In the genomic region with DNA sequence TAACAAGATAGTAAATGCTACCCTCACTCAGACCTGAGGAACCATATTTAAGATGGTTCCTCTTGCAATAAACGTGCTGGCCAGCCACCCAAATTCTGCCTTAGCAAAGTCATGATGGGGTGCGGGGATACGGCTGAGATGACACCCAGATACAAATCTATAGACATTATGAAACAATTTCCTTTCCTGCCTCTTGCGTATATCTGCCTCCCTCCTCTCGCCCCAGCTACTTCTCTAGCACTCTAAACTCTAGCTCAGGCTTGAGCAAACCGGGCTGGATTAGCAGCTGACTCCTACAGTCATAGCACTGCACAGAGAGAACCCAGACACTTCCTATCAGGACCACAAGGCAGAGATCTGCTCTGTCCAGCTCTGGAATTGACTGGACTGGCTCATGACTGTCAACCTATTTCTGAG, we compare ENCODE assay signal across 16 cellular contexts. TPM values are rescaled to one million over a fixed set of nuclear protein-coding genes. Genes with fewer than 3 reads are reported as not detected.
DNase-seq lines count a peak whose midpoint lies in the region; ATAC-seq and TF ChIP-seq lines count a peak whose summit lies in the region.
"Had no signal": no experiment of that assay in that cellular context is flagged by ENCODE, and none has a peak within 500 bp of the region (broad histone marks: within the 10 kb centered on the region; RNA-seq: fewer than 3 reads in every experiment).

No MANE protein-coding gene starts in this region.

- peaks cover 9 to 35% of the 10 kb centered on the region in 2 donors for H3K27me3 Mint-ChIP-seq in effector memory CD8-positive, alpha-beta T cell
- peaks cover 77% of the 10 kb centered on the region for H3K27me3 Mint-ChIP-seq in nephron progenitor cell (ENCODE audit: low read depth, poor library complexity)
- H3K27me3 Mint-ChIP-seq in endodermal cell (ENCODE audit: insufficient read depth), result peaks cover 9% of the 10 kb centered on the region

- H3K36me3 Mint-ChIP-seq in effector memory CD8-positive, alpha-beta T cell (ENCODE audit: insufficient read depth), result no peaks in the 10 kb centered on the region
- H3K36me3 Mint-ChIP-seq in nephron progenitor cell (ENCODE audit: low read depth) (no peaks in the 10 kb centered on the region), endodermal cell (ENCODE audit: low read depth) (no peaks in the 10 kb centered on the region)

- no peak overlapping the region for H3K9ac ChIP-seq in endodermal cell (ENCODE audit: extremely low read depth, low read length, poor library complexity, severe bottlenecking)

- H3K9me3 Mint-ChIP-seq in effector memory CD8-positive, alpha-beta T cell, result peaks cover 0 to 1% of the 10 kb centered on the region in 2 donors
- H3K9me3 Mint-ChIP-seq in nephron progenitor cell (no peaks in the 10 kb centered on the region), endodermal cell (peaks cover 2% of the 10 kb centered on the region)

- DNase-seq in CD1c-positive myeloid dendritic cell (ENCODE audit: extremely low spot score), result peak; percentile 91
- DNase-seq in NOMO-1 (lab: John Stamatoyannopoulos, UW; ENCODE audit: unreplicated experiment in 2 of 2), result peak; percentile 96 to 98
- no peak for DNase-seq in effector memory CD8-positive, alpha-beta T cell
- no peak for DNase-seq in nephron progenitor cell
- no peak for DNase-seq in activated CD4-positive, CD25-positive, alpha-beta regulatory T cell treated with anti-CD3 and anti-CD28 coated beads, Interleukin-2, amount 50 U/mL, for 72 hours
- no peak for DNase-seq in endodermal cell
- DNase-seq: activated CD4-positive, alpha-beta T cell treated with anti-CD3 and anti-CD28 coated beads, Interleukin-2, amount 10 ng/mL, durations not matched to agents 7 days and 5 days; activated naive CD4-positive, alpha-beta T cell; EL; mesenchymal stem cell; NCI-H1436 treated with DMSO at 0.1 percent for 48 hours; NCI-H774 had no signal

- H3K4me3 Mint-ChIP-seq in effector memory CD8-positive, alpha-beta T cell, result no peak overlapping the region
- H3K4me3 Mint-ChIP-seq in nephron progenitor cell (no peak overlapping the region), endodermal cell (no peak overlapping the region)
- H3K4me3 Mint-ChIP-seq: activated CD4-positive, alpha-beta T cell treated with anti-CD3 and anti-CD28 coated beads, Interleukin-2, amount 10 ng/mL, durations not matched to agents 7 days and 5 days had no signal

- H3K27me3 ChIP-seq in endodermal cell (ENCODE audit: control insufficient read depth, insufficient read depth, low read length, poor library complexity, severe bottlenecking), result no peaks in the 10 kb centered on the region

- ATAC-seq in effector memory CD8-positive, alpha-beta T cell (replicated peaks), result peak; percentile 24
- ATAC-seq in HG02884 (IDR thresholded peaks at IDR 0.05; ENCODE audit: unreplicated experiment), result no peak
- ATAC-seq in GM21515 (IDR thresholded peaks at IDR 0.05; ENCODE audit: unreplicated experiment), result no peak

- TF ChIP-seq CTCF in nephron progenitor cell (IDR thresholded peaks at IDR 0.05), result no peak
- TF ChIP-seq CTCF in endodermal cell (conservative IDR thresholded peaks at IDR 0.05), result no peak

- no peak overlapping the region for H3K27ac Mint-ChIP-seq in effector memory CD8-positive, alpha-beta T cell
- peak overlapping the region; percentile 47 for H3K27ac Mint-ChIP-seq in nephron progenitor cell
- no peak overlapping the region for H3K27ac Mint-ChIP-seq in endodermal cell
- H3K27ac Mint-ChIP-seq: activated CD4-positive, alpha-beta T cell treated with anti-CD3 and anti-CD28 coated beads, Interleukin-2, amount 10 ng/mL, durations not matched to agents 7 days and 5 days had no signal

- WGBS in endodermal cell (ENCODE audit: insufficient coverage in 1 of 2, insufficient read length in 1 of 2), 2 experiments, result 84 to 87% methylated on average over 5 to 6 of the region's 6 CpGs

- H3K4me1 ChIP-seq in endodermal cell (ENCODE audit: control insufficient read depth, insufficient read depth, low read length), result no peaks in the 10 kb centered on the region
- H3K4me1 ChIP-seq: HAP-1 had no signal

- no peaks in the 10 kb centered on the region for H3K36me3 ChIP-seq in endodermal cell (ENCODE audit: control insufficient read depth, insufficient read depth, low read length)
- H3K36me3 ChIP-seq: cardiac muscle cell, HAP-1 had no signal

- H3K27ac ChIP-seq in endodermal cell (ENCODE audit: low read depth, low read length), result no peak overlapping the region
- H3K27ac ChIP-seq: cardiac muscle cell had no signal

- no peak overlapping the region for H3K4me3 ChIP-seq in endodermal cell (ENCODE audit: low read length)
- H3K4me3 ChIP-seq: cardiac muscle cell, HAP-1 had no signal

- H3K9me3 ChIP-seq in endodermal cell (ENCODE audit: control insufficient read depth, low read length), result peaks cover 4% of the 10 kb centered on the region
- H3K9me3 ChIP-seq: HAP-1 had no signal

- H3K4me1 Mint-ChIP-seq in effector memory CD8-positive, alpha-beta T cell (ENCODE audit: low read depth in 2 of 2), result peaks cover 0 to 3% of the 10 kb centered on the region in 2 donors
- H3K4me1 Mint-ChIP-seq in nephron progenitor cell (no peaks in the 10 kb centered on the region), endodermal cell (no peaks in the 10 kb centered on the region)

RNA-seq across cellular contexts. Expression of gene CD300LF, which starts 22.3 kb away (rescaled TPM):
- not detected for total RNA-seq in endodermal cell
- polyA plus RNA-seq in endodermal cell (2013, experiment 1 of 2), result not detected
- polyA plus RNA-seq in endodermal cell (2013, experiment 2 of 2), result not detected
- total RNA-seq: activated CD4-positive, alpha-beta T cell treated with anti-CD3 and anti-CD28 coated beads, Interleukin-2, amount 10 ng/mL, durations not matched to agents 7 days and 5 days; cardiac muscle cell had no signal
- polyA plus RNA-seq: cardiac muscle cell had no signal

RNA-seq across cellular contexts. Expression of gene RAB37, which starts 46.6 kb away (rescaled TPM):
- total RNA-seq in endodermal cell, result 1 to 10 TPM; 6.8 to 8.4 TPM
- 1.8 TPM for polyA plus RNA-seq in endodermal cell (2013, experiment 1 of 2)
- 2.0 TPM for polyA plus RNA-seq in endodermal cell (2013, experiment 2 of 2)

RNA-seq across cellular contexts. Expression of gene NHERF1, which starts 58.0 kb away (rescaled TPM):
- total RNA-seq in endodermal cell, result 100 to 1,000 TPM; 116 to 138 TPM
- 82.4 TPM for polyA plus RNA-seq in endodermal cell (2013, experiment 1 of 2)
- 82.8 TPM for polyA plus RNA-seq in endodermal cell (2013, experiment 2 of 2)

Comparison
In these comparisons a context has a peak if more than half of its experiments do, and no peak if none do; other contexts are left out.
1. DNase-seq: peak in CD1c-positive myeloid dendritic cell (single experiment) and NOMO-1 (2 of 2); none in effector memory CD8-positive, alpha-beta T cell (0 of 3), nephron progenitor cell (single experiment), activated CD4-positive, CD25-positive, alpha-beta regulatory T cell treated with anti-CD3 and anti-CD28 coated beads, Interleukin-2, amount 50 U/mL, for 72 hours (single experiment) and endodermal cell (single experiment).